ENCODE assay signal across 18 cellular contexts in the genomic region with DNA sequence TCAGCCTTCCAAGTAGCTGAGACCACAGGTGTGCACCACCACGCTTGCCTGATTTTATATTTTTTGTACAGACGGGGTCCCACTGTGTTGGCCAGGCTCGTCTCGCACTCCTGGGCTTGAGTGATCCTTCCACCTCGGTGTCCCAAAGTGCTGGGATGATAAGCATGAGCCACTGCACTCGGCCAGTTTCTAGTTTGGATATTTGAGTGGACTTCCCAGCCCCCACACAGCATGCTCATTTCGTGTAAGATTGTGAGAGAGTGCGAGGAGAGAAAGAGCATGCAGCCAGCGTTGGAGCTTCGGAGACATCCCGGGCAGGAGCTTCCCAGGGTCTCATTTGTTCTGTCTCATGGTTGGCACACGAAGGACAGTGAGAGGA. TPM values are rescaled to one million over a fixed set of nuclear protein-coding genes. Genes with fewer than 3 reads are reported as not detected.
DNase-seq lines count a peak whose midpoint lies in the region; ATAC-seq, FAIRE-seq and TF ChIP-seq lines count a peak whose summit lies in the region.
"Had no signal": no experiment of that assay in that cellular context is flagged by ENCODE, and none has a peak within 500 bp of the region (broad histone marks: within the 10 kb centered on the region; RNA-seq: fewer than 3 reads in every experiment).

No MANE protein-coding gene starts in this region.

- CTCF ChIA-PET in CD8-positive, alpha-beta memory T cell (lab: Charles Lee), result no interaction called here

- TF ChIP-seq CTCF in VCaP (conservative IDR thresholded peaks at IDR 0.05) (no peak), pancreas (IDR thresholded peaks at IDR 0.05) (no peak)

- 22 to 28% methylated on average over 12 of the region's 12 CpGs for WGBS in pancreas, 2 donors
- whole genome bisulfite sequencing in right cardiac atrium, result 74% methylated on average over 12 of the region's 12 CpGs

- intact Hi-C loops in pancreas (cut with DNase I) (no loop called here), right cardiac atrium (cut with DNase I) (no loop called here)

- peak; percentile 17 for ATAC-seq in left lobe of liver
- peak; percentile 4 to 30 (median 10) for ATAC-seq in pancreas
- ATAC-seq in right cardiac atrium, result no peak

- H3K4me3 ChIP-seq in CD8-positive, alpha-beta memory T cell (ENCODE audit: low read length), result no peak overlapping the region
- H3K4me3 ChIP-seq in pancreas (no peak overlapping the region), right cardiac atrium (ENCODE audit: low read length) (no peak overlapping the region)

- H3K27me3 Mint-ChIP-seq in CD8-positive, alpha-beta memory T cell, result peaks cover 0 to 3% of the 10 kb centered on the region in 2 donors
- H3K27me3 Mint-ChIP-seq: B cell had no signal

- POLR2A ChIA-PET in CD8-positive, alpha-beta memory T cell (lab: Charles Lee), result no interaction called here

- FAIRE-seq in pancreas (lab: Jason Lieb, UNC), result no peak
- FAIRE-seq: kidney had no signal

- no peaks in the 10 kb centered on the region for H3K36me3 ChIP-seq in CD8-positive, alpha-beta memory T cell (ENCODE audit: insufficient read depth, low read length)
- no peaks in the 10 kb centered on the region for H3K36me3 ChIP-seq in pancreas

- H3K4me1 Mint-ChIP-seq in CD8-positive, alpha-beta memory T cell, result peaks cover 16 to 19% (median 18%) of the 10 kb centered on the region in 3 donors

- H3K9me3 Mint-ChIP-seq in CD8-positive, alpha-beta memory T cell, result peaks cover 0 to 10% (median 2%) of the 10 kb centered on the region in 5 donors
- H3K9me3 Mint-ChIP-seq: activated naive CD8-positive, alpha-beta T cell treated with anti-CD3 and anti-CD28 coated beads for 36 hours had no signal

- peak overlapping the region in 4 of 8 donors; percentile 56 to 92 (median 77) for H3K27ac Mint-ChIP-seq in CD8-positive, alpha-beta memory T cell
- H3K27ac Mint-ChIP-seq: activated naive CD8-positive, alpha-beta T cell treated with anti-CD3 and anti-CD28 coated beads for 36 hours; B cell; naive B cell; T-cell had no signal

- H3K9me3 ChIP-seq in CD8-positive, alpha-beta memory T cell (ENCODE audit: low read length), result no peaks in the 10 kb centered on the region
- no peaks in the 10 kb centered on the region for H3K9me3 ChIP-seq in pancreas
- H3K9me3 ChIP-seq in right cardiac atrium (ENCODE audit: control insufficient read depth, low read length), result no peaks in the 10 kb centered on the region

- peak overlapping the region in 4 of 7 donors; percentile 12 to 77 (median 28) for H3K4me3 Mint-ChIP-seq in CD8-positive, alpha-beta memory T cell
- H3K4me3 Mint-ChIP-seq: activated naive CD8-positive, alpha-beta T cell treated with anti-CD3 and anti-CD28 coated beads for 36 hours had no signal

- no peak overlapping the region for H3K27ac ChIP-seq in CD8-positive, alpha-beta memory T cell (ENCODE audit: low read depth, low read length)
- H3K27ac ChIP-seq in VCaP, result peak overlapping the region; percentile 97
- H3K27ac ChIP-seq in pancreas, result peak overlapping the region; percentile 82 to 86 (median 84)
- H3K27ac ChIP-seq in right cardiac atrium (ENCODE audit: low read length), result no peak overlapping the region

- H3K36me3 Mint-ChIP-seq in CD8-positive, alpha-beta memory T cell, result no peaks in the 10 kb centered on the region
- H3K36me3 Mint-ChIP-seq: activated naive CD8-positive, alpha-beta T cell treated with anti-CD3 and anti-CD28 coated beads for 36 hours; T-cell had no signal

- H3K4me1 ChIP-seq in CD8-positive, alpha-beta memory T cell (ENCODE audit: insufficient read depth, low read length), result no peaks in the 10 kb centered on the region
- H3K4me1 ChIP-seq in pancreas (peaks cover 40 to 51% (median 40%) of the 10 kb centered on the region in 3 donors), right cardiac atrium (ENCODE audit: control insufficient read depth, insufficient read depth, low read length) (peaks cover 1% of the 10 kb centered on the region)

- no peaks in the 10 kb centered on the region for H3K27me3 ChIP-seq in CD8-positive, alpha-beta memory T cell (ENCODE audit: insufficient read depth, low read length, poor library complexity, severe bottlenecking)
- H3K27me3 ChIP-seq in pancreas (no peaks in the 10 kb centered on the region), right cardiac atrium (ENCODE audit: control insufficient read depth, insufficient read depth) (no peaks in the 10 kb centered on the region)

- no peak for DNase-seq in CD8-positive, alpha-beta memory T cell
- DNase-seq in left lobe of liver (ENCODE audit: low spot score) (no peak), pancreas (peak in 1 of 6 donors; percentile 39), HPDE6-E6E7 (ENCODE audit: extremely low spot score) (no peak), right cardiac atrium (no peak), cerebellar nuclear complex (lab: John Stamatoyannopoulos, UW) (no peak)
- no peak for DNase-seq in activated CD4-positive, alpha-beta T cell treated with anti-CD3 and anti-CD28 coated beads, Interleukin-2, amount 50 U/mL, for 1 hour
- DNase-seq: activated CD8-positive, alpha-beta memory T cell treated with anti-CD3 and anti-CD28 coated beads, Interleukin-2, amount 50 U/mL, for 48 hours; activated naive CD8-positive, alpha-beta T cell treated with anti-CD3 and anti-CD28 coated beads for 36 hours; central memory CD4-positive, alpha-beta T cell; kidney; naive B cell; NCI-H2081 treated with DMSO at 0.1 percent for 48 hours; NCI-H774; stimulated activated CD4-positive, alpha-beta T cell treated with anti-CD3 and anti-CD28 coated beads, Interleukin-2, amount 100 ng/mL, for 48 hours had no signal

RNA-seq across cellular contexts. Expression of a gene that starts 31.8 kb away (rescaled TPM):
- total RNA-seq in CD8-positive, alpha-beta memory T cell, result 1 to 10 TPM; 1.6 to 2.2 TPM
- 4.0 TPM for polyA plus RNA-seq in CD8-positive, alpha-beta memory T cell
- total RNA-seq in left lobe of liver (35.4 TPM), pancreas (10 to 100 TPM; 29.8 to 67.0 (median 52.2) TPM), right cardiac atrium (10 to 100 TPM in 1 of 4 donors, 1 to 10 TPM in 3; 6.6 to 12.6 (median 7.6) TPM)
- polyA plus RNA-seq in pancreas (10 to 100 TPM; 17.8 to 35.7 TPM), right cardiac atrium (3.6 TPM)

Comparison
In these comparisons a context has a peak if more than half of its experiments do, and no peak if none do; other contexts are left out.
1. H3K27ac ChIP-seq: peak in VCaP (single experiment) and pancreas (4 of 4); none in CD8-positive, alpha-beta memory T cell (single experiment) and right cardiac atrium (single experiment).
2. ATAC-seq: peak in left lobe of liver (single experiment) and pancreas (4 of 4); none in right cardiac atrium (0 of 2).